1 cellular context compared by ENCODE assay signal in genomic region chr15:52018693-52019393, GRCh38.
A peak's percentile ranks its signal among the peaks of the same experiment; 100 is the strongest.
TF ChIP-seq lines count a peak whose summit lies in the region.

Gene MAPK6, plus strand, starts transcription at chr15:52019219. Its CDS starts 27,242 bp downstream, at chr15:52046461.

TF ChIP-seq in A549, 52 proteins besides CTCF, POLR2A, EP300 and RAD21 (continued from another document):
- TF ChIP-seq HMGXB4 (CRISPR knock-in tag; IDR thresholded peaks at IDR 0.05; ENCODE audit: borderline replicate concordance) (no peak), NPAS2 (CRISPR knock-in tag; IDR thresholded peaks at IDR 0.05; ENCODE audit: borderline replicate concordance) (peak; percentile 97), HDAC2 (IDR thresholded peaks at IDR 0.05) (no peak), RNF2 (IDR thresholded peaks at IDR 0.05; ENCODE audit: borderline replicate concordance, low read depth) (no peak), JUNB (IDR thresholded peaks at IDR 0.05) (no peak), ATOH8 (CRISPR knock-in tag; IDR thresholded peaks at IDR 0.05; ENCODE audit: low read depth) (no peak; the same call in 1 of the 2 replicates), FOXS1 (CRISPR knock-in tag; IDR thresholded peaks at IDR 0.05) (peak; percentile 75; the same call in 1 of the 2 replicates), MAZ (IDR thresholded peaks at IDR 0.05; ENCODE audit: borderline replicate concordance, low read depth, low read length) (no peak; the same call in 1 of the 2 replicates), USF2 (IDR thresholded peaks at IDR 0.05) (peak; percentile 72), MAFK (IDR thresholded peaks at IDR 0.05; ENCODE audit: partially characterized antibody) (no peak), POLR2AphosphoS2 (conservative IDR thresholded peaks at IDR 0.05; ENCODE audit: low read length) (no peak), MYC (IDR thresholded peaks at IDR 0.05; ENCODE audit: borderline replicate concordance, low read length) (peak; percentile 95), SMC3 (IDR thresholded peaks at IDR 0.05) (peak; percentile 30; the same call in 2 of the 3 replicates), EHMT2 (IDR thresholded peaks at IDR 0.05; ENCODE audit: low read depth) (no peak), HES2 (IDR thresholded peaks at IDR 0.05) (no peak), FOSB (CRISPR knock-in tag; IDR thresholded peaks at IDR 0.05) (no peak), EHF (CRISPR knock-in tag; IDR thresholded peaks at IDR 0.05) (peak; percentile 61; the same call in 1 of the 2 replicates), CHD2 (IDR thresholded peaks at IDR 0.05; ENCODE audit: low read length, partially characterized antibody) (no peak), RCOR1 (IDR thresholded peaks at IDR 0.05; ENCODE audit: low read depth, low read length) (no peak), CBX8 (IDR thresholded peaks at IDR 0.05) (no peak), PHF8 (IDR thresholded peaks at IDR 0.05; ENCODE audit: borderline replicate concordance, low read depth) (peak; percentile 62; the same call in 1 of the 2 replicates), MAX (IDR thresholded peaks at IDR 0.05) (peak; percentile 98), ZC3H11A (IDR thresholded peaks at IDR 0.05) (no peak), GATA3 (IDR thresholded peaks at IDR 0.05; ENCODE audit: borderline replicate concordance) (peak; percentile 45; the same call in 1 of the 2 replicates), SREBF2 (IDR thresholded peaks at IDR 0.05) (no peak), ESRRA (IDR thresholded peaks at IDR 0.05; ENCODE audit: borderline replicate concordance, low read length) (no peak), FOSL2 (IDR thresholded peaks at IDR 0.05) (0 out of 2 replicates have a peak, but pooled peaks have one; percentile 9), FOSL2 (CRISPR knock-in tag; IDR thresholded peaks at IDR 0.05) (peak; percentile 35), TP53 (CRISPR knock-in tag; IDR thresholded peaks at IDR 0.05) (peak; percentile 80; the same call in 1 of the 2 replicates), HOXB5 (CRISPR knock-in tag; IDR thresholded peaks at IDR 0.05) (peak; percentile 73; the same call in 1 of the 2 replicates)
TF ChIP-seq in A549: peak in this region for 23.
